ENCODE assay signal across 1 cellular context in the genomic region with DNA sequence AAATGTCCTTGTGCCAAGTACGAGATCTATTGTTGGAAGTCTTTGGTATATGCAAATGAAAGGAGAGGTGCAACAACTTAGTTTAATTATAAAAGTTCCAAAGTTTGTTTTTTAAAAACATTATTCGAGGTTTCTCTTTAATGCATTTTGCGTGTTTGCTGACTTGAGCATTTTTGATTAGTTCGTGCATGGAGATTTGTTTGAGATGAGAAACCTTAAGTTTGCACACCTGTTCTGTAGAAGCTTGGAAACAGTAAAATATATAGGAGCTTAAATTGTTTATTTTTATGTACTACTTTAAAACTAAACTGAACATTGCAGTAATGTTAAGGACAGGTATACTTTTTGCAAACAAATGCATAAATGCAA.
A peak's percentile ranks its signal among the peaks of the same experiment; 100 is the strongest.
TF ChIP-seq lines count a peak whose summit lies in the region.

No MANE protein-coding gene starts in this region.

TF ChIP-seq in IMR-90, 13 proteins besides CTCF, POLR2A, EP300 and RAD21:
- TF ChIP-seq, protein P1, sequence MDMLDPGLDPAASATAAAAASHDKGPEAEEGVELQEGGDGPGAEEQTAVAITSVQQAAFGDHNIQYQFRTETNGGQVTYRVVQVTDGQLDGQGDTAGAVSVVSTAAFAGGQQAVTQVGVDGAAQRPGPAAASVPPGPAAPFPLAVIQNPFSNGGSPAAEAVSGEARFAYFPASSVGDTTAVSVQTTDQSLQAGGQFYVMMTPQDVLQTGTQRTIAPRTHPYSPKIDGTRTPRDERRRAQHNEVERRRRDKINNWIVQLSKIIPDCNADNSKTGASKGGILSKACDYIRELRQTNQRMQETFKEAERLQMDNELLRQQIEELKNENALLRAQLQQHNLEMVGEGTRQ (IDR thresholded peaks at IDR 0.05; ENCODE audit: low read depth, low read length): no peak
- TF ChIP-seq MAFK (IDR thresholded peaks at IDR 0.05; ENCODE audit: low read depth, low read length) (peak; percentile 70), SMC3 (IDR thresholded peaks at IDR 0.05; ENCODE audit: low read depth, low read length) (no peak), CHD1 (IDR thresholded peaks at IDR 0.05; ENCODE audit: low read depth, low read length) (no peak)
